Comparison of ENCODE assay signal across 8 cellular contexts in genomic region chr18:35040988-35041751, GRCh38. TPM values are rescaled to one million over a fixed set of nuclear protein-coding genes. Genes with fewer than 3 reads are reported as not detected.
DNase-seq lines count a peak whose midpoint lies in the region; TF ChIP-seq lines count a peak whose summit lies in the region.

Gene MAPRE2 (plus strand): TSS chr18:35041413. CDS start chr18:35041540, 127 bp downstream.

- peaks cover 42% of the 10 kb centered on the region for H3K4me1 ChIP-seq in suprapubic skin

- H3K9me3 ChIP-seq in SK-N-MC (ENCODE audit: low read depth, low read length) (no peaks in the 10 kb centered on the region), suprapubic skin (no peaks in the 10 kb centered on the region)

- peaks cover 3% of the 10 kb centered on the region for H3K27me3 Mint-ChIP-seq in HFFc6 (ENCODE audit: insufficient read depth)

- TF ChIP-seq CTCF in HFFc6 (IDR thresholded peaks at IDR 0.05) (0 out of 2 replicates have a peak, but pooled peaks have one; percentile 20), NB4 (IDR thresholded peaks at IDR 0.05; ENCODE audit: low read depth, low read length) (no peak), suprapubic skin (IDR thresholded peaks at IDR 0.05) (no peak)

- H3K4me3 ChIP-seq in NB4 (ENCODE audit: low read depth, low read length) (peak within 1 kb of the TSS; percentile 90), SK-N-MC (peak within 1 kb of the TSS; percentile 97), suprapubic skin (peak within 1 kb of the TSS; percentile 83)

- H3K27ac ChIP-seq in SK-N-MC, result no peak within 1 kb of the TSS; the same call in 1 of the 2 replicates
- H3K27ac ChIP-seq in suprapubic skin, result peak within 1 kb of the TSS; percentile 83

- no peaks in the 10 kb centered on the region for H3K27me3 ChIP-seq in suprapubic skin

- no peaks in the 10 kb centered on the region for H3K36me3 Mint-ChIP-seq in HFFc6 (ENCODE audit: low read depth)

- H3K9me3 Mint-ChIP-seq in HFFc6, result no peaks in the 10 kb centered on the region

- peaks cover 68% of the 10 kb centered on the region for H3K4me1 Mint-ChIP-seq in HFFc6 (ENCODE audit: low read depth)

- no peak for TF ChIP-seq EP300 in suprapubic skin (IDR thresholded peaks at IDR 0.05)

- H3K36me3 ChIP-seq in SK-N-MC (ENCODE audit: insufficient read depth, low read length), result no peaks in the 10 kb centered on the region
- H3K36me3 ChIP-seq in suprapubic skin, result no peaks in the 10 kb centered on the region

- peak within 1 kb of the TSS; percentile 99 for H3K4me3 Mint-ChIP-seq in HFFc6

- peak within 1 kb of the TSS; percentile 95 for H3K27ac Mint-ChIP-seq in HFFc6

- TF ChIP-seq POLR2A in NB4 (IDR thresholded peaks at IDR 0.05; ENCODE audit: extremely low read depth, insufficient read length) (peak; percentile 78), suprapubic skin (IDR thresholded peaks at IDR 0.05) (peak; percentile 65 to 88)

- under 1% methylated on average over 18 of the region's 52 CpGs for WGBS in suprapubic skin

- DNase-seq in GM04503 (ENCODE audit: low read depth), result peak; percentile 75
- peak; percentile 96 for DNase-seq in HFFc6
- peak; percentile 97 for DNase-seq in NB4 (ENCODE audit: low read depth)
- peak; percentile 48 for DNase-seq in SK-N-MC (ENCODE audit: low read depth, low spot score)
- peak; percentile 99 for DNase-seq in activated naive CD4-positive, alpha-beta T cell treated with anti-CD3 and anti-CD28 coated beads, Interleukin-2, amount 50 U/mL, for 16 hours
- DNase-seq in germinal center (ENCODE audit: low spot score), result peak; percentile 97
- DNase-seq in nucleus accumbens (lab: John Stamatoyannopoulos, UW), result peak; percentile 85 to 100 (median 96)
- DNase-seq in suprapubic skin (ENCODE audit: low spot score in 2 of 2), result peak; percentile 99 to 100

- H3K9ac ChIP-seq in SK-N-MC (ENCODE audit: insufficient read length), result peak within 1 kb of the TSS; percentile 62

RNA-seq across cellular contexts. Expression of gene MAPRE2, which starts in this region (rescaled TPM):
- 10 to 100 TPM; 22.4 to 39.1 (median 24.4) TPM for total RNA-seq in HFFc6 (2021; fragmentation: NEBNext Ultra II Directional; extraction: Animal tissue kit (Norgen Biotek cat#: 25700))
- 10 to 100 TPM; 29.9 to 51.2 (median 37.2) TPM for total RNA-seq in suprapubic skin

Comparison
In these comparisons a context has a peak if more than half of its experiments do, and no peak if none do; other contexts are left out.
1. DNase-seq: peak in every context shown above with its lines; median percentile 100 in suprapubic skin; 99 in activated naive CD4-positive, alpha-beta T cell treated with anti-CD3 and anti-CD28 coated beads, Interleukin-2, amount 50 U/mL, for 16 hours; 97 in NB4; 97 in germinal center; 96 in HFFc6; 96 in nucleus accumbens; 75 in GM04503; 48 in SK-N-MC.